In genomic region chr14:32510815-32511214, GRCh38 we compare ENCODE assay signal across 1 cellular context.
TF ChIP-seq lines count a peak whose summit lies in the region.

No MANE protein-coding gene starts in this region.

TF ChIP-seq in IMR-90, 13 proteins besides CTCF, POLR2A, EP300 and RAD21:
- TF ChIP-seq NFE2L2 (IDR thresholded peaks at IDR 0.05; ENCODE audit: low read depth, low read length), result no peak
- TF ChIP-seq MAZ (IDR thresholded peaks at IDR 0.05; ENCODE audit: borderline replicate concordance, low read depth, low read length), result no peak
- no peak for TF ChIP-seq FOS (IDR thresholded peaks at IDR 0.05; ENCODE audit: low read depth, low read length)
- no peak for TF ChIP-seq CEBPB (IDR thresholded peaks at IDR 0.05; ENCODE audit: low read depth, low read length)
- TF ChIP-seq BHLHE40 (IDR thresholded peaks at IDR 0.05; ENCODE audit: low read depth, low read length), result no peak
- TF ChIP-seq CHD1 (IDR thresholded peaks at IDR 0.05; ENCODE audit: low read depth, low read length), result no peak
- no peak for TF ChIP-seq USF2 (IDR thresholded peaks at IDR 0.05; ENCODE audit: low read depth, low read length)
- no peak for TF ChIP-seq RCOR1 (IDR thresholded peaks at IDR 0.05; ENCODE audit: insufficient replicate concordance, low read length)
- TF ChIP-seq MXI1 (IDR thresholded peaks at IDR 0.05; ENCODE audit: borderline replicate concordance, low read depth, low read length), result no peak
- no peak for TF ChIP-seq SMC3 (IDR thresholded peaks at IDR 0.05; ENCODE audit: low read depth, low read length)
- no peak for TF ChIP-seq RFX5 (IDR thresholded peaks at IDR 0.05; ENCODE audit: low read depth, low read length)
- no peak for TF ChIP-seq MAFK (IDR thresholded peaks at IDR 0.05; ENCODE audit: low read depth, low read length)
- TF ChIP-seq ELK1 (IDR thresholded peaks at IDR 0.05; ENCODE audit: borderline replicate concordance, low read depth, low read length), result no peak
